ENCODE assay signal across 27 cellular contexts in genomic region chr5:176748073-176748966, GRCh38.
A peak's percentile ranks its signal among the peaks of the same experiment; 100 is the strongest.
DNase-seq lines count a peak whose midpoint lies in the region; TF ChIP-seq lines count a peak whose summit lies in the region.
"Had no signal": no experiment of that assay in that cellular context is flagged by ENCODE, and none has a peak within 500 bp of the region (broad histone marks: within the 10 kb centered on the region; RNA-seq: fewer than 3 reads in every experiment).

No MANE protein-coding gene starts in this region.

- no peaks in the 10 kb centered on the region for H3K9me3 ChIP-seq in endodermal cell (ENCODE audit: control insufficient read depth, low read length)
- H3K9me3 ChIP-seq in spleen, result no peaks in the 10 kb centered on the region
- H3K9me3 ChIP-seq: colonic mucosa had no signal

- no peak overlapping the region for H3K27ac Mint-ChIP-seq in endodermal cell
- no peak overlapping the region for H3K27ac Mint-ChIP-seq in CD14-positive monocyte
- no peak overlapping the region for H3K27ac Mint-ChIP-seq in endothelial cell (ENCODE audit: unreplicated experiment)
- H3K27ac Mint-ChIP-seq: activated B cell treated with CpG ODN at 0.5 μM for 24 hours; activated CD4-positive, alpha-beta memory T cell treated with anti-CD3 and anti-CD28 coated beads for 36 hours; activated naive CD4-positive, alpha-beta T cell treated with anti-CD3 and anti-CD28 coated beads, Interleukin-2, amount 10 ng/mL, durations not matched to agents 7 days and 5 days; CD8-positive, alpha-beta memory T cell; progenitor cell of endocrine pancreas; type B pancreatic cell had no signal

- H3K4me3 ChIP-seq in endodermal cell (ENCODE audit: low read length) (no peak overlapping the region), spleen (no peak overlapping the region)
- H3K4me3 ChIP-seq: colonic mucosa, GM23248 had no signal

- H3K27me3 ChIP-seq in endodermal cell (ENCODE audit: control insufficient read depth, insufficient read depth, low read length, poor library complexity, severe bottlenecking) (peaks cover 17% of the 10 kb centered on the region), spleen (replicated peaks in 1 of 7) (peaks cover 3 to 88% (median 56%) of the 10 kb centered on the region in 7 donors)

- H3K4me3 Mint-ChIP-seq in endodermal cell, result no peak overlapping the region
- H3K4me3 Mint-ChIP-seq in CD14-positive monocyte, result no peak overlapping the region
- H3K4me3 Mint-ChIP-seq in endothelial cell (ENCODE audit: unreplicated experiment), result no peak overlapping the region
- H3K4me3 Mint-ChIP-seq: activated B cell treated with CpG ODN at 0.5 μM for 24 hours; activated CD4-positive, alpha-beta memory T cell treated with anti-CD3 and anti-CD28 coated beads for 36 hours; activated naive CD4-positive, alpha-beta T cell treated with anti-CD3 and anti-CD28 coated beads, Interleukin-2, amount 10 ng/mL, durations not matched to agents 7 days and 5 days; type B pancreatic cell had no signal

- no peak overlapping the region for H3K27ac ChIP-seq in endodermal cell (ENCODE audit: low read depth, low read length)
- H3K27ac ChIP-seq in spleen, result no peak overlapping the region
- H3K27ac ChIP-seq: colonic mucosa, GM23248 had no signal

- H3K36me3 ChIP-seq in endodermal cell (ENCODE audit: control insufficient read depth, insufficient read depth, low read length) (no peaks in the 10 kb centered on the region), spleen (no peaks in the 10 kb centered on the region)
- H3K36me3 ChIP-seq: colonic mucosa had no signal

- H3K4me1 Mint-ChIP-seq in endodermal cell (peaks cover 20% of the 10 kb centered on the region), CD14-positive monocyte (peaks cover 6% of the 10 kb centered on the region), endothelial cell (ENCODE audit: unreplicated experiment) (peaks cover 19% of the 10 kb centered on the region)

- H3K27me3 Mint-ChIP-seq in endodermal cell (ENCODE audit: insufficient read depth), result peaks cover 15% of the 10 kb centered on the region
- H3K27me3 Mint-ChIP-seq in CD14-positive monocyte (ENCODE audit: low read depth in 3 of 3), result peaks cover 43 to 64% (median 50%) of the 10 kb centered on the region in 3 donors
- H3K27me3 Mint-ChIP-seq in endothelial cell (ENCODE audit: unreplicated experiment), result peaks cover 14% of the 10 kb centered on the region

- no peaks in the 10 kb centered on the region for H3K4me1 ChIP-seq in endodermal cell (ENCODE audit: control insufficient read depth, insufficient read depth, low read length)
- H3K4me1 ChIP-seq in spleen, result peaks cover 0 to 31% (median 16%) of the 10 kb centered on the region in 6 donors
- H3K4me1 ChIP-seq: colonic mucosa had no signal

- DNase-seq in activated CD4-positive, CD25-positive, alpha-beta regulatory T cell treated with anti-CD3 and anti-CD28 coated beads, Interleukin-2, amount 50 U/mL, for 72 hours, result peak; percentile 22
- no peak for DNase-seq in activated CD4-positive, CD25-positive, alpha-beta regulatory T cell (lab: John Stamatoyannopoulos, UW)
- DNase-seq in NCI-H226 (peak; percentile 62), endodermal cell (peak; percentile 36), spleen (peak; percentile 64), CD14-positive monocyte (ENCODE audit: low spot score) (no peak), endothelial cell (ENCODE audit: low spot score) (no peak), NCI-H2227 (lab: John Stamatoyannopoulos, UW; ENCODE audit: unreplicated experiment) (no peak)
- DNase-seq: 8988T; activated CD4-positive, alpha-beta memory T cell treated with anti-CD3 and anti-CD28 coated beads for 36 hours; activated naive CD4-positive, alpha-beta T cell treated with anti-CD3 and anti-CD28 coated beads, Interleukin-2, amount 10 ng/mL, durations not matched to agents 7 days and 5 days; activated T-cell treated with anti-CD3 and anti-CD28 coated beads, Interleukin-2, amount 50 U/mL, for 1 hour; amniotic stem cell; DMS153; GF-D8; GM23248; NCI-H1048; NCI-H187; NCI-H2171 treated with DMSO at 0.1 percent for 48 hours; NCI-H748 treated with DMSO at 0.1 percent for 48 hours; Right ventricle myocardium superior; SW 1271 had no signal

- no peak for TF ChIP-seq POLR2A in spleen (IDR thresholded peaks at IDR 0.05)

- TF ChIP-seq CTCF in endodermal cell (conservative IDR thresholded peaks at IDR 0.05) (no peak), spleen (IDR thresholded peaks at IDR 0.05 in 8 of 11, conservative IDR thresholded peaks at IDR 0.05 in 3 of 11) (no peak), CD14-positive monocyte (IDR thresholded peaks at IDR 0.05) (no peak), endothelial cell (IDR thresholded peaks at IDR 0.05; ENCODE audit: unreplicated experiment) (no peak)

- H3K36me3 Mint-ChIP-seq in endodermal cell (ENCODE audit: low read depth) (no peaks in the 10 kb centered on the region), CD14-positive monocyte (peaks cover 0 to 2% of the 10 kb centered on the region in 2 donors), endothelial cell (ENCODE audit: low read depth, unreplicated experiment) (no peaks in the 10 kb centered on the region)
- H3K36me3 Mint-ChIP-seq: activated CD4-positive, alpha-beta memory T cell treated with anti-CD3 and anti-CD28 coated beads for 36 hours; activated naive CD4-positive, alpha-beta T cell treated with anti-CD3 and anti-CD28 coated beads, Interleukin-2, amount 10 ng/mL, durations not matched to agents 7 days and 5 days; CD8-positive, alpha-beta memory T cell; type B pancreatic cell had no signal

- H3K9me3 Mint-ChIP-seq in endodermal cell (no peaks in the 10 kb centered on the region), CD14-positive monocyte (peaks cover 0 to 7% (median 4%) of the 10 kb centered on the region in 7 donors), endothelial cell (ENCODE audit: unreplicated experiment) (no peaks in the 10 kb centered on the region)
- H3K9me3 Mint-ChIP-seq: activated B cell treated with CpG ODN at 0.5 μM for 24 hours; activated CD4-positive, alpha-beta memory T cell treated with anti-CD3 and anti-CD28 coated beads for 36 hours; activated naive CD4-positive, alpha-beta T cell treated with anti-CD3 and anti-CD28 coated beads, Interleukin-2, amount 10 ng/mL, durations not matched to agents 7 days and 5 days; CD8-positive, alpha-beta memory T cell; type B pancreatic cell had no signal

- WGBS in endodermal cell (ENCODE audit: insufficient coverage in 1 of 2, insufficient read length in 1 of 2), 2 experiments, result 89 to 92% methylated on average over 7 to 24 of the region's 24 CpGs
- WGBS in spleen, 5 donors, result 73 to 82% (median 79%) methylated on average over 23 to 24 of the region's 24 CpGs

- no peak overlapping the region for H3K9ac ChIP-seq in endodermal cell (ENCODE audit: extremely low read depth, low read length, poor library complexity, severe bottlenecking)
- H3K9ac ChIP-seq: GM23248 had no signal

- intact Hi-C loops in spleen (cut with DNase I; ENCODE audit: low total_unique reads) (no loop called here), CD14-positive monocyte (cut with micrococcal nuclease) (no loop called here)

Comparison
In these comparisons a context has a peak if more than half of its experiments do, and no peak if none do; other contexts are left out.
1. DNase-seq: peak in activated CD4-positive, CD25-positive, alpha-beta regulatory T cell treated with anti-CD3 and anti-CD28 coated beads, Interleukin-2, amount 50 U/mL, for 72 hours (single experiment), NCI-H226 (single experiment), endodermal cell (single experiment) and spleen (single experiment); none in activated CD4-positive, CD25-positive, alpha-beta regulatory T cell (0 of 4), CD14-positive monocyte (single experiment), endothelial cell (single experiment) and NCI-H2227 (single experiment).